In the genomic region with DNA sequence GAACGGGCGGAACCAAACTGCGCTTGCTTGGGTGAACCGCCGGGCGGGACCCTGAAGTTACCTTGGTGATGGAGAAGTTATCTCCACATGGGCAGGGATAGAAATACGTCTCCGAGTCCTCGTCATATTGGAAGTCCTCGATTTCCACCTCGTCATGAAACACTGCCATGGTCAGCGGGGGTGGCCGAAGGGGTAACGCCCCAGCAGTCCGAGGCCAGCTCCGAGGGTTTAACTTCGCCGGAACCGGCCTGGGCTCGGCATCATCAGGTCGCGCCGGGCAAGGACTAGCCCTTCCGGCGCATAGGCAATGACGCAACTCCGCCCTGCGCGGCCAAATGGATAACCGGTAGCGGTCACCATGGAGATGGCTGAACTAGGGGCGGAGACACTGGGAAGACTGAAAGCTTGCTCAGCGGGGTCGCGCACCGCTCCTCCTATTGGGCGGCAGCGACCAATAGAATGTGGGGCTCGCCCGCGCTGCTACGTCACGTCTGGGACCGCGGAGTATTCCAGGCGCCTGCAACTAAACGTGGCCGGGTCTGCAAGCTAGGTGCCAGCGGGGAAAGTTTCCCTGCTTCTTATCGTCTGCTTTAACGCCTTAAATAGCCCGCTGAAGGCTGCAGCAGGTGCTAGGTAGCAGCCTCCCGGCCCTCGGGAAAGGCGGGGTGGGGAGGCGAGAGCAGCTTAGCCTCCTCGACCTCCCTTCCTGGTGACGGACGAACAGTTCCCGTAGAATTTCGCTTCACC, we compare ENCODE assay signal across 8 cellular contexts. TPM values are rescaled to one million over a fixed set of nuclear protein-coding genes. Genes with fewer than 3 reads are reported as not detected.
A peak's percentile ranks its signal among the peaks of the same experiment; 100 is the strongest.
DNase-seq lines count a peak whose midpoint lies in the region; ATAC-seq and TF ChIP-seq lines count a peak whose summit lies in the region.

A gene (minus strand): TSS at position 236 of the 747 bp plus-strand sequence. CDS start 67 bp downstream, at position 169.
A gene with protein sequence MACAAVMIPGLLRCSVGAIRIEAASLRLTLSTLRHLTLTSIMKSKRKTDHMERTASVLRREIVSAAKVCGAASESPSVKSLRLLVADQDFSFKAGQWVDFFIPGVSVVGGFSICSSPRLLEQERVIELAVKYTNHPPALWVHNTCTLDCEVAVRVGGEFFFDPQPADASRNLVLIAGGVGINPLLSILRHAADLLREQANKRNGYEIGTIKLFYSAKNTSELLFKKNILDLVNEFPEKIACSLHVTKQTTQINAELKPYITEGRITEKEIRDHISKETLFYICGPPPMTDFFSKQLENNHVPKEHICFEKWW (plus strand): TSS at position 505 of the 747 bp plus-strand sequence. CDS start 5,741 bp downstream, outside the sequence.

- DNase-seq in DMS153 (lab: John Stamatoyannopoulos, UW) (peak; percentile 91), PC-3 (peak; percentile 100), activated T-cell treated with anti-CD3 and anti-CD28 coated beads for 48 hours (ENCODE audit: low read depth) (peak; percentile 98), epithelial cell of proximal tubule (ENCODE audit: low read depth) (peak; percentile 91), mucosa of gallbladder (ENCODE audit: low spot score) (peak; percentile 100)
- peak; percentile 99 for DNase-seq in stimulated activated CD8-positive, alpha-beta memory T cell treated with anti-CD3 and anti-CD28 coated beads, Interleukin-4, amount 100 ng/mL, for 4 hours (ENCODE audit: low read depth in 2 of 2, low spot score in 1 of 2)

- no peak for TF ChIP-seq EP300 in Ishikawa (IDR thresholded peaks at IDR 0.05; ENCODE audit: borderline replicate concordance)

- peaks cover 6% of the 10 kb centered on the region; the same call in 1 of the 2 replicates for H4K20me1 ChIP-seq in PC-3 (ENCODE audit: low read length)

- no peak for TF ChIP-seq CTCF in PC-3 (conservative IDR thresholded peaks at IDR 0.05; ENCODE audit: low read depth, low read length)
- TF ChIP-seq CTCF in epithelial cell of proximal tubule (conservative IDR thresholded peaks at IDR 0.05; ENCODE audit: low read depth, low read length), result no peak

- H2AFZ ChIP-seq in PC-3 (ENCODE audit: low read length), result peak within 1 kb of the TSS; percentile 81

- H3K36me3 ChIP-seq in PC-3 (ENCODE audit: low read depth, low read length), result peaks cover 13% of the 10 kb centered on the region; the same call in 1 of the 2 replicates

- peaks cover 74% of the 10 kb centered on the region for H3K79me2 ChIP-seq in PC-3 (ENCODE audit: low read length)

- TF ChIP-seq RAD21 in Ishikawa (IDR thresholded peaks at IDR 0.05; ENCODE audit: low read depth), result no peak

- H3K4me2 ChIP-seq in PC-3 (ENCODE audit: low read length), result peak within 1 kb of the TSS; percentile 97

- no peaks in the 10 kb centered on the region for H3K27me3 ChIP-seq in PC-3 (ENCODE audit: low read length)

- no TSS peak for BruUV-seq in PC-3 (replicated peaks; lab: Mats Ljungman, UMichigan)

- POLR2A ChIA-PET in PC-3 (lab: Charles Lee; ENCODE audit: unreplicated experiment), result interaction anchor here (0.5 to 0.6 kb wide), 4 partner anchors 37 to 283 kb away, joined by 3 to 5 read pairs (median 3); no protein-coding TSS in a partner anchor

- peak within 1 kb of the TSS; percentile 88 for H3K9ac ChIP-seq in PC-3 (ENCODE audit: low read length)

- H3K27ac ChIP-seq in PC-3 (ENCODE audit: low read length), result peak within 1 kb of the TSS; percentile 42

- CTCF ChIA-PET in PC-3 (lab: Charles Lee), result no interaction called here

- no peaks in the 10 kb centered on the region for H3K9me2 ChIP-seq in PC-3 (replicated peaks; ENCODE audit: low read length)

- H3K4me1 ChIP-seq in PC-3 (ENCODE audit: insufficient read depth, low read length), result peaks cover 26% of the 10 kb centered on the region

- intact Hi-C loops in PC-3 (cut with micrococcal nuclease), result loop anchor here (10.0 kb wide), 1 partner anchor 770 kb away; no protein-coding TSS in a partner anchor

- peak within 1 kb of the TSS; percentile 80 for H3K4me3 ChIP-seq in PC-3 (ENCODE audit: low read length)
- peak within 1 kb of the TSS; percentile 96 for H3K4me3 ChIP-seq in epithelial cell of proximal tubule (ENCODE audit: low read depth, low read length)

- ATAC-seq in GM21576 (IDR thresholded peaks at IDR 0.05; ENCODE audit: unreplicated experiment), result peak; percentile 99
- peak; percentile 97 for ATAC-seq in PC-3

- H3K9me3 ChIP-seq in PC-3 (ENCODE audit: low read length), result no peaks in the 10 kb centered on the region

- H3F3A ChIP-seq in PC-3 (ENCODE audit: low read length, unreplicated experiment), result no peaks in the 10 kb centered on the region

TF ChIP-seq in Ishikawa, 13 proteins besides CTCF, POLR2A, EP300 and RAD21:
- TF ChIP-seq, protein P1, sequence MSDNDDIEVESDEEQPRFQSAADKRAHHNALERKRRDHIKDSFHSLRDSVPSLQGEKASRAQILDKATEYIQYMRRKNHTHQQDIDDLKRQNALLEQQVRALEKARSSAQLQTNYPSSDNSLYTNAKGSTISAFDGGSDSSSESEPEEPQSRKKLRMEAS (IDR thresholded peaks at IDR 0.05), result peak; percentile 51; the same call in 1 of the 2 replicates
- TF ChIP-seq TEAD4 (IDR thresholded peaks at IDR 0.05) (no peak; the same call in 1 of the 2 replicates), FOXM1 (IDR thresholded peaks at IDR 0.05; ENCODE audit: borderline replicate concordance, low read depth) (no peak), TAF1 (IDR thresholded peaks at IDR 0.05; ENCODE audit: low read depth) (peak; percentile 91), CREB1 (IDR thresholded peaks at IDR 0.05; ENCODE audit: low read depth) (peak; percentile 100), CEBPB (IDR thresholded peaks at IDR 0.05) (peak; percentile 5; the same call in 1 of the 2 replicates), EGR1 (IDR thresholded peaks at IDR 0.05) (no peak), ZBTB7A (IDR thresholded peaks at IDR 0.05; ENCODE audit: low read depth) (no peak), NFIC (IDR thresholded peaks at IDR 0.05) (peak; percentile 19; the same call in 1 of the 2 replicates), TCF12 (IDR thresholded peaks at IDR 0.05; ENCODE audit: low read depth) (no peak; the same call in 1 of the 2 replicates), YY1 (IDR thresholded peaks at IDR 0.05; ENCODE audit: low read depth) (peak; percentile 19)
- TF ChIP-seq, protein P2, sequence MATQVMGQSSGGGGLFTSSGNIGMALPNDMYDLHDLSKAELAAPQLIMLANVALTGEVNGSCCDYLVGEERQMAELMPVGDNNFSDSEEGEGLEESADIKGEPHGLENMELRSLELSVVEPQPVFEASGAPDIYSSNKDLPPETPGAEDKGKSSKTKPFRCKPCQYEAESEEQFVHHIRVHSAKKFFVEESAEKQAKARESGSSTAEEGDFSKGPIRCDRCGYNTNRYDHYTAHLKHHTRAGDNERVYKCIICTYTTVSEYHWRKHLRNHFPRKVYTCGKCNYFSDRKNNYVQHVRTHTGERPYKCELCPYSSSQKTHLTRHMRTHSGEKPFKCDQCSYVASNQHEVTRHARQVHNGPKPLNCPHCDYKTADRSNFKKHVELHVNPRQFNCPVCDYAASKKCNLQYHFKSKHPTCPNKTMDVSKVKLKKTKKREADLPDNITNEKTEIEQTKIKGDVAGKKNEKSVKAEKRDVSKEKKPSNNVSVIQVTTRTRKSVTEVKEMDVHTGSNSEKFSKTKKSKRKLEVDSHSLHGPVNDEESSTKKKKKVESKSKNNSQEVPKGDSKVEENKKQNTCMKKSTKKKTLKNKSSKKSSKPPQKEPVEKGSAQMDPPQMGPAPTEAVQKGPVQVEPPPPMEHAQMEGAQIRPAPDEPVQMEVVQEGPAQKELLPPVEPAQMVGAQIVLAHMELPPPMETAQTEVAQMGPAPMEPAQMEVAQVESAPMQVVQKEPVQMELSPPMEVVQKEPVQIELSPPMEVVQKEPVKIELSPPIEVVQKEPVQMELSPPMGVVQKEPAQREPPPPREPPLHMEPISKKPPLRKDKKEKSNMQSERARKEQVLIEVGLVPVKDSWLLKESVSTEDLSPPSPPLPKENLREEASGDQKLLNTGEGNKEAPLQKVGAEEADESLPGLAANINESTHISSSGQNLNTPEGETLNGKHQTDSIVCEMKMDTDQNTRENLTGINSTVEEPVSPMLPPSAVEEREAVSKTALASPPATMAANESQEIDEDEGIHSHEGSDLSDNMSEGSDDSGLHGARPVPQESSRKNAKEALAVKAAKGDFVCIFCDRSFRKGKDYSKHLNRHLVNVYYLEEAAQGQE (IDR thresholded peaks at IDR 0.05; ENCODE audit: low read depth), result no peak
- TF ChIP-seq, protein P3, sequence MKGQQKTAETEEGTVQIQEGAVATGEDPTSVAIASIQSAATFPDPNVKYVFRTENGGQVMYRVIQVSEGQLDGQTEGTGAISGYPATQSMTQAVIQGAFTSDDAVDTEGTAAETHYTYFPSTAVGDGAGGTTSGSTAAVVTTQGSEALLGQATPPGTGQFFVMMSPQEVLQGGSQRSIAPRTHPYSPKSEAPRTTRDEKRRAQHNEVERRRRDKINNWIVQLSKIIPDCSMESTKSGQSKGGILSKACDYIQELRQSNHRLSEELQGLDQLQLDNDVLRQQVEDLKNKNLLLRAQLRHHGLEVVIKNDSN (IDR thresholded peaks at IDR 0.05), result no peak

RNA-seq across cellular contexts. Expression of the first gene that starts in this region (rescaled TPM):
- total RNA-seq in PC-3 (2014; rRNA removed) (8.1 and 10.2 TPM in 2 replicates), epithelial cell of proximal tubule (12.6 and 19.0 TPM in 2 replicates), mucosa of gallbladder (17.3 TPM)

RNA-seq across cellular contexts. Expression of the second gene that starts in this region (rescaled TPM):
- total RNA-seq in PC-3 (2014; rRNA removed) (17.6 and 20.5 TPM in 2 replicates), epithelial cell of proximal tubule (6.1 and 14.2 TPM in 2 replicates), mucosa of gallbladder (15.3 TPM)

Comparison
In these comparisons a context has a peak if more than half of its experiments do, and no peak if none do; other contexts are left out.
1. Peak in every context shown above with its lines: DNase-seq, ATAC-seq, H3K4me3 ChIP-seq and H3K27ac ChIP-seq.